Comparison of ENCODE assay signal across 1 cellular context in genomic region chr17:72519598-72519936, GRCh38.
TF ChIP-seq lines count a peak whose summit lies in the region.

No MANE protein-coding gene starts in this region.

TF ChIP-seq in K562, 482 proteins besides CTCF, POLR2A, EP300 and RAD21 (continued from another document):
- no peak for TF ChIP-seq CUX1 (CRISPR knock-in tag; IDR thresholded peaks at IDR 0.05)
- TF ChIP-seq, protein P1, sequence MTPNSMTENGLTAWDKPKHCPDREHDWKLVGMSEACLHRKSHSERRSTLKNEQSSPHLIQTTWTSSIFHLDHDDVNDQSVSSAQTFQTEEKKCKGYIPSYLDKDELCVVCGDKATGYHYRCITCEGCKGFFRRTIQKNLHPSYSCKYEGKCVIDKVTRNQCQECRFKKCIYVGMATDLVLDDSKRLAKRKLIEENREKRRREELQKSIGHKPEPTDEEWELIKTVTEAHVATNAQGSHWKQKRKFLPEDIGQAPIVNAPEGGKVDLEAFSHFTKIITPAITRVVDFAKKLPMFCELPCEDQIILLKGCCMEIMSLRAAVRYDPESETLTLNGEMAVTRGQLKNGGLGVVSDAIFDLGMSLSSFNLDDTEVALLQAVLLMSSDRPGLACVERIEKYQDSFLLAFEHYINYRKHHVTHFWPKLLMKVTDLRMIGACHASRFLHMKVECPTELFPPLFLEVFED (CRISPR knock-in tag; conservative IDR thresholded peaks at IDR 0.05), result no peak
- TF ChIP-seq, protein P2, sequence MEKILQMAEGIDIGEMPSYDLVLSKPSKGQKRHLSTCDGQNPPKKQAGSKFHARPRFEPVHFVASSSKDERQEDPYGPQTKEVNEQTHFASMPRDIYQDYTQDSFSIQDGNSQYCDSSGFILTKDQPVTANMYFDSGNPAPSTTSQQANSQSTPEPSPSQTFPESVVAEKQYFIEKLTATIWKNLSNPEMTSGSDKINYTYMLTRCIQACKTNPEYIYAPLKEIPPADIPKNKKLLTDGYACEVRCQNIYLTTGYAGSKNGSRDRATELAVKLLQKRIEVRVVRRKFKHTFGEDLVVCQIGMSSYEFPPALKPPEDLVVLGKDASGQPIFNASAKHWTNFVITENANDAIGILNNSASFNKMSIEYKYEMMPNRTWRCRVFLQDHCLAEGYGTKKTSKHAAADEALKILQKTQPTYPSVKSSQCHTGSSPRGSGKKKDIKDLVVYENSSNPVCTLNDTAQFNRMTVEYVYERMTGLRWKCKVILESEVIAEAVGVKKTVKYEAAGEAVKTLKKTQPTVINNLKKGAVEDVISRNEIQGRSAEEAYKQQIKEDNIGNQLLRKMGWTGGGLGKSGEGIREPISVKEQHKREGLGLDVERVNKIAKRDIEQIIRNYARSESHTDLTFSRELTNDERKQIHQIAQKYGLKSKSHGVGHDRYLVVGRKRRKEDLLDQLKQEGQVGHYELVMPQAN (IDR thresholded peaks at IDR 0.05; ENCODE audit: borderline replicate concordance), result no peak
